In genomic region chr4:177380730-177381287, GRCh38 we compare ENCODE assay signal across 10 cellular contexts.
DNase-seq lines count a peak whose midpoint lies in the region; ATAC-seq and TF ChIP-seq lines count a peak whose summit lies in the region.
"Had no signal": no experiment of that assay in that cellular context is flagged by ENCODE, and none has a peak within 500 bp of the region (broad histone marks: within the 10 kb centered on the region; RNA-seq: fewer than 3 reads in every experiment).

No MANE protein-coding gene starts in this region.

- H3K9me2 ChIP-seq in OCI-LY1 (ENCODE audit: low read depth, low read length): no peaks in the 10 kb centered on the region

- no peak overlapping the region for H2AFZ ChIP-seq in OCI-LY1 (ENCODE audit: low read length)

- no peak overlapping the region for H3K9ac ChIP-seq in OCI-LY1 (ENCODE audit: low read length)

- H3K9me3 ChIP-seq in OCI-LY1 (ENCODE audit: low read length) (peaks cover 4% of the 10 kb centered on the region; the same call in 1 of the 2 replicates), spleen (no peaks in the 10 kb centered on the region), mucosa of descending colon (no peaks in the 10 kb centered on the region)
- H3K9me3 ChIP-seq: SJSA1 had no signal

- peak; percentile 49 for ATAC-seq in GM18511 (IDR thresholded peaks at IDR 0.05; ENCODE audit: unreplicated experiment)
- no peak for ATAC-seq in GM18519 (IDR thresholded peaks at IDR 0.05; ENCODE audit: low FRiP score, unreplicated experiment)
- ATAC-seq in mucosa of descending colon: no peak

- intact Hi-C loops in spleen (cut with DNase I; ENCODE audit: low total_unique reads) (no loop called here), mucosa of descending colon (cut with DNase I, micrococcal nuclease) (no loop called here)

- H4K20me1 ChIP-seq in OCI-LY1 (ENCODE audit: insufficient read depth, low read length): no peaks in the 10 kb centered on the region

- H3K79me2 ChIP-seq in OCI-LY1 (ENCODE audit: insufficient read depth, low read length): no peaks in the 10 kb centered on the region

- H3K27ac ChIP-seq in OCI-LY1 (ENCODE audit: low read depth, low read length, poor library complexity, severe bottlenecking) (no peak overlapping the region), spleen (no peak overlapping the region)
- H3K27ac ChIP-seq: SJSA1 had no signal

- no peak overlapping the region for H3K4me2 ChIP-seq in OCI-LY1 (ENCODE audit: low read length)

- WGBS in spleen, 5 donors: 93 to 99% (median 96%) methylated on average over 17 to 19 of the region's 19 CpGs

- H3K27me3 ChIP-seq in OCI-LY1 (ENCODE audit: insufficient read depth, low read length) (no peaks in the 10 kb centered on the region), spleen (replicated peaks in 1 of 7) (no peaks in the 10 kb centered on the region)
- H3K27me3 ChIP-seq: SJSA1 had no signal

- TF ChIP-seq CTCF in AG10803 (conservative IDR thresholded peaks at IDR 0.05; ENCODE audit: low read length) (peak; percentile 25; the same call in 1 of the 2 replicates), OCI-LY1 (IDR thresholded peaks at IDR 0.05; ENCODE audit: low read length) (peak; percentile 38; the same call in 1 of the 2 replicates), spleen (IDR thresholded peaks at IDR 0.05 in 8 of 11, conservative IDR thresholded peaks at IDR 0.05 in 3 of 11) (no peak), mucosa of descending colon (IDR thresholded peaks at IDR 0.05) (no peak)

- H3K4me3 ChIP-seq in AG10803 (ENCODE audit: low read length): no peak overlapping the region
- H3K4me3 ChIP-seq in OCI-LY1 (ENCODE audit: low read depth, low read length, poor library complexity, severe bottlenecking): no peak overlapping the region
- no peak overlapping the region for H3K4me3 ChIP-seq in spleen
- H3K4me3 ChIP-seq in mucosa of descending colon: no peak overlapping the region
- H3K4me3 ChIP-seq: SJSA1 had no signal

- no peaks in the 10 kb centered on the region for H3K4me1 ChIP-seq in OCI-LY1 (ENCODE audit: insufficient read depth, low read length, severe bottlenecking)
- H3K4me1 ChIP-seq in spleen: no peaks in the 10 kb centered on the region
- H3K4me1 ChIP-seq in mucosa of descending colon (ENCODE audit: low read depth): no peaks in the 10 kb centered on the region
- H3K4me1 ChIP-seq: SJSA1 had no signal

- DNase-seq in AG10803 (ENCODE audit: low read depth): no peak
- DNase-seq in hepatic stellate cell (ENCODE audit: low spot score): peak; percentile 20
- no peak for DNase-seq in spleen
- DNase-seq in middle frontal gyrus (ENCODE audit: extremely low spot score, low spot score): no peak
- no peak for DNase-seq in mucosa of descending colon
- DNase-seq: NCI-H1417 treated with DMSO at 0.1 percent for 48 hours had no signal

- no peaks in the 10 kb centered on the region for H3F3A ChIP-seq in OCI-LY1 (ENCODE audit: insufficient read depth, low read length)

- no peak for TF ChIP-seq POLR2A in spleen (IDR thresholded peaks at IDR 0.05)

- H3K36me3 ChIP-seq in OCI-LY1 (ENCODE audit: insufficient read depth, low read length): no peaks in the 10 kb centered on the region
- H3K36me3 ChIP-seq in spleen: no peaks in the 10 kb centered on the region
- no peaks in the 10 kb centered on the region for H3K36me3 ChIP-seq in mucosa of descending colon (ENCODE audit: low read depth)
- H3K36me3 ChIP-seq: SJSA1 had no signal

Comparison
In these comparisons a context has a peak if more than half of its experiments do, and no peak if none do; other contexts are left out.
1. CTCF ChIP-seq: peak in AG10803 (single experiment) and OCI-LY1 (single experiment); none in spleen (0 of 11) and mucosa of descending colon (single experiment).